19 cellular contexts compared by ENCODE assay signal in the genomic region with DNA sequence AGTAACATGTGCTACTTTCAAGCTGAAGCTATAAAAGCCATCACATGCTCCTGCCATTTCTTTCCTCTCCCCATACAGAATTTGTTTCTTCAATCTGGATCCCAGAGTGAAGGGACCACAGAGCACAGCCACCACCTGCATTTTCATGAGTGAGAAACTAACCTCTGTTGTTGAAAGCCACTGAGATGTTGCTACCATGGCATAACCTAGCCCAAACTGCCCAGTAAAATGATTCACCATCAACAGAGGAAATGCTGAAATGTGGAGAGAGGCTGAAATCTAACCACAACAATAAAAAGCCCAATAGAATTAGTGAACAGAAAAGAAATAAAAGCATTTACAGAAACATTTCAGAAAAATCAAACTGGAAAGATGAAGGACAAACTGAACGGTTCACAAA.
"Had no signal": no experiment of that assay in that cellular context is flagged by ENCODE, and none has a peak within 500 bp of the region (broad histone marks: within the 10 kb centered on the region; RNA-seq: fewer than 3 reads in every experiment).

No MANE protein-coding gene starts in this region.

- ATAC-seq: activated T-cell treated with anti-CD3 and anti-CD28 coated beads, Interleukin-2, amount 50 U/mL, for 72 hours; left ventricle myocardium superior; natural killer cell had no signal

- H3K9me3 ChIP-seq: body of pancreas, gastroesophageal sphincter, thoracic aorta, upper lobe of left lung had no signal

- H3K27me3 ChIP-seq: body of pancreas, gastroesophageal sphincter, upper lobe of left lung had no signal

- H3K4me1 ChIP-seq: body of pancreas, gastroesophageal sphincter, upper lobe of left lung had no signal

- H3K4me3 ChIP-seq: body of pancreas, cardiac muscle cell, gastroesophageal sphincter, smooth muscle cell, thoracic aorta, upper lobe of left lung had no signal

- H3K4me2 ChIP-seq: smooth muscle cell had no signal

- DNase-seq: activated CD4-positive, alpha-beta memory T cell treated with anti-CD3 and anti-CD28 coated beads, Interleukin-2, amount 10 ng/mL, durations not matched to agents 7 days and 5 days; activated CD4-positive, alpha-beta T cell treated with anti-CD3 and anti-CD28 coated beads, Interleukin-2, amount 10 ng/mL, durations not matched to agents 24 days and 14 days; activated effector memory CD4-positive, alpha-beta T cell treated with Interleukin-2 at 50 U/mL for 16 hours; activated naive CD4-positive, alpha-beta T cell treated with anti-CD3 and anti-CD28 coated beads, Interleukin-2, amount 10 ng/mL, durations not matched to agents 7 days and 5 days; activated T-cell treated with anti-CD3 and anti-CD28 coated beads, Interleukin-2, amount 50 U/mL, for 72 hours; cortex of kidney; left ventricle myocardium superior; mammary epithelial cell; midbrain; natural killer cell; stimulated activated CD4-positive, alpha-beta T cell treated with anti-CD3 and anti-CD28 coated beads, Interleukin-15, amount 100 ng/mL, for 24 hours; stimulated activated naive CD4-positive, alpha-beta T cell; T-helper 1 cell; upper lobe of left lung had no signal

- H3K36me3 ChIP-seq: cardiac muscle cell, gastroesophageal sphincter, thoracic aorta, upper lobe of left lung had no signal

- H3K27ac ChIP-seq: body of pancreas, cardiac muscle cell, gastroesophageal sphincter, thoracic aorta, upper lobe of left lung had no signal
